ENCODE assay signal across 8 cellular contexts in genomic region chr6:135002229-135002844, GRCh38.
A peak's percentile ranks its signal among the peaks of the same experiment; 100 is the strongest.
DNase-seq lines count a peak whose midpoint lies in the region; ATAC-seq and TF ChIP-seq lines count a peak whose summit lies in the region.

No MANE protein-coding gene starts in this region.

- DNase-seq in KBM-7 (peak; percentile 24), cardiac fibroblast (ENCODE audit: low read depth in 2 of 2) (peak; percentile 34 to 47), nephron progenitor cell (no peak), NCI-H2107 treated with DMSO at 0.1 percent for 48 hours (lab: John Stamatoyannopoulos, UW; ENCODE audit: unreplicated experiment) (no peak), NCI-H1436 treated with DMSO at 0.1 percent for 48 hours (lab: John Stamatoyannopoulos, UW) (no peak)

- in situ Hi-C loops in KBM-7 (cut with MboI; ENCODE audit: low pct_unique_long_range_greater_than_20kb, low sequenced_read_pairs), result no loop called here

- no peak for ATAC-seq in HG02840 (IDR thresholded peaks at IDR 0.05; ENCODE audit: low FRiP score, unreplicated experiment)
- ATAC-seq in GM21515 (IDR thresholded peaks at IDR 0.05; ENCODE audit: unreplicated experiment), result no peak

- H3K36me3 Mint-ChIP-seq in nephron progenitor cell (ENCODE audit: low read depth), result peaks cover 4% of the 10 kb centered on the region

- no peak overlapping the region for H3K4me3 Mint-ChIP-seq in nephron progenitor cell

- peaks cover 19% of the 10 kb centered on the region for H3K36me3 ChIP-seq in DOHH2 (ENCODE audit: control insufficient read depth, low read length)

- H3K27ac ChIP-seq in DOHH2 (ENCODE audit: low read depth, low read length), result no peak overlapping the region

- no peak overlapping the region for H3K4me2 ChIP-seq in DOHH2 (ENCODE audit: low read length)

- H3K9me2 ChIP-seq in DOHH2 (replicated peaks; ENCODE audit: control insufficient read depth, low read length), result no peaks in the 10 kb centered on the region

- H3K27ac Mint-ChIP-seq in nephron progenitor cell, result no peak overlapping the region

- H3K4me3 ChIP-seq in DOHH2 (ENCODE audit: low read length) (no peak overlapping the region), cardiac fibroblast (replicated peaks in 1 of 2; ENCODE audit: low read depth in 2 of 2, low read length in 2 of 2) (no peak overlapping the region)

- H3K27me3 ChIP-seq in DOHH2 (ENCODE audit: control insufficient read depth, low read length), result no peaks in the 10 kb centered on the region

- no peaks in the 10 kb centered on the region for H3F3A ChIP-seq in DOHH2 (ENCODE audit: control insufficient read depth, insufficient read depth)

- H3K4me1 Mint-ChIP-seq in nephron progenitor cell, result no peaks in the 10 kb centered on the region

- H3K27me3 Mint-ChIP-seq in nephron progenitor cell (ENCODE audit: low read depth, poor library complexity), result no peaks in the 10 kb centered on the region

- no peaks in the 10 kb centered on the region for H4K20me1 ChIP-seq in DOHH2 (ENCODE audit: control insufficient read depth, insufficient read depth, low read depth, low read length)

- TF ChIP-seq CTCF in DOHH2 (IDR thresholded peaks at IDR 0.05; ENCODE audit: low read depth, low read length, poor library complexity, severe bottlenecking) (peak; percentile 54), cardiac fibroblast (IDR thresholded peaks at IDR 0.05; ENCODE audit: low read depth, low read length) (peak; percentile 55), nephron progenitor cell (IDR thresholded peaks at IDR 0.05) (peak; percentile 59)

- no peaks in the 10 kb centered on the region for H3K4me1 ChIP-seq in DOHH2 (ENCODE audit: control insufficient read depth, low read length)

- no peaks in the 10 kb centered on the region for H3K79me2 ChIP-seq in DOHH2 (ENCODE audit: control insufficient read depth, low read length)

- no peaks in the 10 kb centered on the region for H3K9me3 ChIP-seq in DOHH2 (ENCODE audit: control insufficient read depth, insufficient read depth, low read length)

- H3K9me3 Mint-ChIP-seq in nephron progenitor cell, result no peaks in the 10 kb centered on the region

Comparison
In these comparisons a context has a peak if more than half of its experiments do, and no peak if none do; other contexts are left out.
1. DNase-seq: peak in KBM-7 (single experiment) and cardiac fibroblast (2 of 2); none in nephron progenitor cell (single experiment), NCI-H2107 treated with DMSO at 0.1 percent for 48 hours (single experiment) and NCI-H1436 treated with DMSO at 0.1 percent for 48 hours (single experiment).
2. Peak in every context shown above with its lines, with median percentiles within 50 percentile points of each other: CTCF ChIP-seq.